Comparison of ENCODE assay signal across 10 cellular contexts in genomic region chr2:136141510-136142154, GRCh38.
DNase-seq lines count a peak whose midpoint lies in the region; ATAC-seq, FAIRE-seq and TF ChIP-seq lines count a peak whose summit lies in the region.
"Had no signal": no experiment of that assay in that cellular context is flagged by ENCODE, and none has a peak within 500 bp of the region (broad histone marks: within the 10 kb centered on the region; RNA-seq: fewer than 3 reads in every experiment).

No MANE protein-coding gene starts in this region.

- ATAC-seq in HG03432 (IDR thresholded peaks at IDR 0.05; ENCODE audit: unreplicated experiment): no peak

- FAIRE-seq in urothelium cell line (lab: Jason Lieb, UNC): no peak

- H3K4me2 ChIP-seq in OCI-LY1 (ENCODE audit: low read length): no peak overlapping the region

- H3K9ac ChIP-seq in OCI-LY1 (ENCODE audit: low read length): peak overlapping the region; percentile 11; the same call in 1 of the 2 replicates

- H3K9me2 ChIP-seq in OCI-LY1 (ENCODE audit: low read depth, low read length): no peaks in the 10 kb centered on the region

- no peak overlapping the region for H3K4me3 ChIP-seq in OCI-LY1 (ENCODE audit: low read depth, low read length, poor library complexity, severe bottlenecking)

- H3K27me3 ChIP-seq in OCI-LY1 (ENCODE audit: insufficient read depth, low read length): no peaks in the 10 kb centered on the region

- no peaks in the 10 kb centered on the region for H3K36me3 ChIP-seq in OCI-LY1 (ENCODE audit: insufficient read depth, low read length)

- no peak for TF ChIP-seq CTCF in OCI-LY1 (IDR thresholded peaks at IDR 0.05; ENCODE audit: low read length)

- DNase-seq in DMS153 treated with DMSO at 0.1 percent for 48 hours (lab: John Stamatoyannopoulos, UW; ENCODE audit: unreplicated experiment) (peak; percentile 96), NCI-H1930 (lab: John Stamatoyannopoulos, UW) (peak; percentile 90 to 96), kidney tubule cell (ENCODE audit: low spot score) (peak; percentile 55), urothelium cell line (ENCODE audit: low spot score) (no peak), activated gamma-delta T cell (lab: John Stamatoyannopoulos, UW) (no peak)
- DNase-seq in activated naive CD4-positive, alpha-beta T cell (lab: John Stamatoyannopoulos, UW): no peak
- DNase-seq: activated naive CD4-positive, alpha-beta T cell treated with anti-CD3 and anti-CD28 coated beads, Interleukin-2, amount 10 ng/mL, durations not matched to agents 7 days and 5 days; H7 had no signal

- no peaks in the 10 kb centered on the region for H4K20me1 ChIP-seq in OCI-LY1 (ENCODE audit: insufficient read depth, low read length)

- peaks cover 8% of the 10 kb centered on the region; the same call in 1 of the 2 replicates for H3F3A ChIP-seq in OCI-LY1 (ENCODE audit: insufficient read depth, low read length)

- peak overlapping the region; percentile 25; the same call in 1 of the 2 replicates for H2AFZ ChIP-seq in OCI-LY1 (ENCODE audit: low read length)

- H3K27ac ChIP-seq in OCI-LY1 (ENCODE audit: low read depth, low read length, poor library complexity, severe bottlenecking): peak overlapping the region; percentile 54

- H3K79me2 ChIP-seq in OCI-LY1 (ENCODE audit: insufficient read depth, low read length): no peaks in the 10 kb centered on the region

- no peaks in the 10 kb centered on the region for H3K9me3 ChIP-seq in OCI-LY1 (ENCODE audit: low read length)

- H3K4me1 ChIP-seq in OCI-LY1 (ENCODE audit: insufficient read depth, low read length, severe bottlenecking): peaks cover 66% of the 10 kb centered on the region

Comparison
In these comparisons a context has a peak if more than half of its experiments do, and no peak if none do; other contexts are left out.
1. DNase-seq: peak in DMS153 treated with DMSO at 0.1 percent for 48 hours (single experiment), NCI-H1930 (2 of 2) and kidney tubule cell (single experiment); none in urothelium cell line (single experiment), activated naive CD4-positive, alpha-beta T cell (0 of 4) and activated gamma-delta T cell (single experiment).